Comparison of ENCODE assay signal across 1 cellular context in the genomic region with DNA sequence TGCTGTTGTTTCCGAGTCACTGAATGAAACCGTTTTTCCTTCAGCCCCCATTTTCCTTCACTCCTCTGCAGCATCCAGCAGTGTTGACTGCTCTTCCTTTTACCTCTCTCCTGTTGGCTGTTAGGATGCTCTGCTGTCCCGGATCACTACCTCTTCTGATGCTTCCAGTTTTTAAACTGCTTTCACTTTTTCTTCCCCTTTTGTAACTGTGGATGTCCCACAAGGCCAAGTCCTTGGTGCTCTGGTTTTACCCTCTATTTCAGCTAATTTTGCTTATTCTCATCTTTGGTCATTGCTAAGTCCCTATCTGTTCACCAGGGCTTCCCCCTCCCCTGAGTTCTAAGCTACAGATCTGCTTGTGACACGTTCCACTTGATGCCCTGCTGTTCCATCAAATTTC.
TF ChIP-seq lines count a peak whose summit lies in the region.

No MANE protein-coding gene starts in this region.

TF ChIP-seq in WTC11, 78 proteins besides CTCF, POLR2A, EP300 and RAD21 (continued from another document):
- TF ChIP-seq, protein P1, sequence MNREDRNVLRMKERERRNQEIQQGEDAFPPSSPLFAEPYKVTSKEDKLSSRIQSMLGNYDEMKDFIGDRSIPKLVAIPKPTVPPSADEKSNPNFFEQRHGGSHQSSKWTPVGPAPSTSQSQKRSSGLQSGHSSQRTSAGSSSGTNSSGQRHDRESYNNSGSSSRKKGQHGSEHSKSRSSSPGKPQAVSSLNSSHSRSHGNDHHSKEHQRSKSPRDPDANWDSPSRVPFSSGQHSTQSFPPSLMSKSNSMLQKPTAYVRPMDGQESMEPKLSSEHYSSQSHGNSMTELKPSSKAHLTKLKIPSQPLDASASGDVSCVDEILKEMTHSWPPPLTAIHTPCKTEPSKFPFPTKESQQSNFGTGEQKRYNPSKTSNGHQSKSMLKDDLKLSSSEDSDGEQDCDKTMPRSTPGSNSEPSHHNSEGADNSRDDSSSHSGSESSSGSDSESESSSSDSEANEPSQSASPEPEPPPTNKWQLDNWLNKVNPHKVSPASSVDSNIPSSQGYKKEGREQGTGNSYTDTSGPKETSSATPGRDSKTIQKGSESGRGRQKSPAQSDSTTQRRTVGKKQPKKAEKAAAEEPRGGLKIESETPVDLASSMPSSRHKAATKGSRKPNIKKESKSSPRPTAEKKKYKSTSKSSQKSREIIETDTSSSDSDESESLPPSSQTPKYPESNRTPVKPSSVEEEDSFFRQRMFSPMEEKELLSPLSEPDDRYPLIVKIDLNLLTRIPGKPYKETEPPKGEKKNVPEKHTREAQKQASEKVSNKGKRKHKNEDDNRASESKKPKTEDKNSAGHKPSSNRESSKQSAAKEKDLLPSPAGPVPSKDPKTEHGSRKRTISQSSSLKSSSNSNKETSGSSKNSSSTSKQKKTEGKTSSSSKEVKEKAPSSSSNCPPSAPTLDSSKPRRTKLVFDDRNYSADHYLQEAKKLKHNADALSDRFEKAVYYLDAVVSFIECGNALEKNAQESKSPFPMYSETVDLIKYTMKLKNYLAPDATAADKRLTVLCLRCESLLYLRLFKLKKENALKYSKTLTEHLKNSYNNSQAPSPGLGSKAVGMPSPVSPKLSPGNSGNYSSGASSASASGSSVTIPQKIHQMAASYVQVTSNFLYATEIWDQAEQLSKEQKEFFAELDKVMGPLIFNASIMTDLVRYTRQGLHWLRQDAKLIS (CRISPR knock-in tag; IDR thresholded peaks at IDR 0.05; ENCODE audit: borderline replicate concordance): no peak
- no peak for TF ChIP-seq FOXP1 (CRISPR knock-in tag; IDR thresholded peaks at IDR 0.05; ENCODE audit: borderline replicate concordance)
- TF ChIP-seq FOXK1 (CRISPR knock-in tag; IDR thresholded peaks at IDR 0.05): no peak
- TF ChIP-seq, protein P2, sequence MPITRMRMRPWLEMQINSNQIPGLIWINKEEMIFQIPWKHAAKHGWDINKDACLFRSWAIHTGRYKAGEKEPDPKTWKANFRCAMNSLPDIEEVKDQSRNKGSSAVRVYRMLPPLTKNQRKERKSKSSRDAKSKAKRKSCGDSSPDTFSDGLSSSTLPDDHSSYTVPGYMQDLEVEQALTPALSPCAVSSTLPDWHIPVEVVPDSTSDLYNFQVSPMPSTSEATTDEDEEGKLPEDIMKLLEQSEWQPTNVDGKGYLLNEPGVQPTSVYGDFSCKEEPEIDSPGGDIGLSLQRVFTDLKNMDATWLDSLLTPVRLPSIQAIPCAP (CRISPR knock-in tag; IDR thresholded peaks at IDR 0.05): no peak
